In genomic region chr3:112097378-112097777, GRCh38 we compare ENCODE assay signal across 8 cellular contexts. TPM values are rescaled to one million over a fixed set of nuclear protein-coding genes. Genes with fewer than 3 reads are reported as not detected.
A peak's percentile ranks its signal among the peaks of the same experiment; 100 is the strongest.
DNase-seq lines count a peak whose midpoint lies in the region; ATAC-seq, FAIRE-seq and TF ChIP-seq lines count a peak whose summit lies in the region.

No MANE protein-coding gene starts in this region.

- no peak for TF ChIP-seq POLR2A in A549 (IDR thresholded peaks at IDR 0.05; ENCODE audit: low read length)
- no peak for TF ChIP-seq POLR2A in prostate gland (IDR thresholded peaks at IDR 0.05)

- peak overlapping the region; percentile 29 to 51; a peak in 3 of 6 replicates for H3K27ac ChIP-seq in A549
- no peak overlapping the region for H3K27ac ChIP-seq in prostate gland

- TF ChIP-seq EP300 in A549 (IDR thresholded peaks at IDR 0.05), result no peak; a peak in 1 of 5 replicates

- ATAC-seq in A549 (peak; percentile 91 to 95), GM18502 (IDR thresholded peaks at IDR 0.05; ENCODE audit: poor library complexity, unreplicated experiment) (peak; percentile 65)

- peak; percentile 99 for FAIRE-seq in A549 (lab: Jason Lieb, UNC)
- FAIRE-seq in colon (lab: Jason Lieb, UNC), result peak; percentile 57

- H3K9me3 ChIP-seq in A549, result no peaks in the 10 kb centered on the region
- no peaks in the 10 kb centered on the region for H3K9me3 ChIP-seq in prostate gland

- TF ChIP-seq RAD21 in A549 (conservative IDR thresholded peaks at IDR 0.05 in 1 of 2, IDR thresholded peaks at IDR 0.05 in 1 of 2), result 0 out of 5 replicates have a peak, but pooled peaks of 1 of the 2 experiments have one; percentile 2

- no peaks in the 10 kb centered on the region for H3K27me3 ChIP-seq in prostate gland (replicated peaks; ENCODE audit: insufficient read depth)

- 1% methylated on average over 4 of the region's 4 CpGs for WGBS in A549 (ENCODE audit: missing lambda C conversion rate)
- WGBS in prostate gland, result 21% methylated on average over 4 of the region's 4 CpGs

- no peak for TF ChIP-seq CTCF in A549 (IDR thresholded peaks at IDR 0.05)
- TF ChIP-seq CTCF in prostate gland (IDR thresholded peaks at IDR 0.05), result no peak

- H3K4me3 ChIP-seq in A549 (no peak overlapping the region), prostate gland (no peak overlapping the region)

- peaks cover 47% of the 10 kb centered on the region for H3K4me1 ChIP-seq in A549
- no peaks in the 10 kb centered on the region for H3K4me1 ChIP-seq in prostate gland (replicated peaks)

- no peaks in the 10 kb centered on the region for H3K36me3 ChIP-seq in prostate gland

- POLR2A ChIA-PET in A549 (lab: Yijun Ruan, JAX), result interaction anchor here (0.5 to 1.1 kb wide), 3 partner anchors 11 to 1694 kb away, joined by 4 to 8 read pairs (median 5); partner anchors contain the start of genes ATP6V1A and C3orf52

- CTCF ChIA-PET in A549 (lab: Yijun Ruan, JAX), result interaction anchor here (0.9 to 1.7 kb wide), 2 partner anchors 63 to 94 kb away, joined by 3 to 4 read pairs; no protein-coding TSS in a partner anchor

- H3K4me2 ChIP-seq in A549, result peak overlapping the region; percentile 69

- intact Hi-C loops in prostate gland (cut with DNase I), result no loop called here

- DNase-seq in A549 (ENCODE audit: low read depth in 1 of 2, low spot score in 1 of 2), result peak; percentile 81 to 94
- DNase-seq in NCI-H2171 treated with DMSO at 0.1 percent for 48 hours (lab: John Stamatoyannopoulos, UW), result peak; percentile 76
- DNase-seq in prostate gland (ENCODE audit: low spot score), result peak; percentile 87
- DNase-seq in activated CD4-positive, CD25-positive, alpha-beta regulatory T cell treated with anti-CD3 and anti-CD28 coated beads, Interleukin-2, amount 50 U/mL, for 72 hours, result no peak
- DNase-seq in RPMI8226, result no peak
- DNase-seq in T-helper 1 cell, result no peak

TF ChIP-seq in A549, 52 proteins besides CTCF, POLR2A, EP300 and RAD21:
- TF ChIP-seq MAX (IDR thresholded peaks at IDR 0.05) (peak; percentile 56; the same call in 1 of the 2 replicates), EHMT2 (IDR thresholded peaks at IDR 0.05; ENCODE audit: low read depth) (no peak), TFCP2L1 (CRISPR knock-in tag; IDR thresholded peaks at IDR 0.05) (no peak), MAFK (IDR thresholded peaks at IDR 0.05; ENCODE audit: partially characterized antibody) (peak; percentile 64), JUNB (IDR thresholded peaks at IDR 0.05) (peak; percentile 78), FOSL2 (IDR thresholded peaks at IDR 0.05) (peak; percentile 76), FOSL2 (CRISPR knock-in tag; IDR thresholded peaks at IDR 0.05) (peak; percentile 96)
TF ChIP-seq in A549: peak in this region for 4.

RNA-seq across cellular contexts. Expression of gene C3orf52, which starts 11.2 kb away (rescaled TPM):
- polyA plus RNA-seq in A549 (2011; rRNA removed) (10.3 and 11.5 TPM in 2 replicates), A549 (2017; fragmentation: RNase III; extraction: RNeasy Plus Mini Kit Qiagen cat#74134 plus additional on column Dnase treatment) (7.0 to 7.7 TPM (median 7.5 TPM) in 3 replicates)
- 3.3 and 3.8 TPM in 2 replicates for polyA plus RNA-seq in A549 (2012; cell fraction: cytosol; rRNA removed)
- 3.2 and 9.3 TPM in 2 replicates for polyA plus RNA-seq in A549 (2012; cell fraction: nucleus; rRNA removed)
- polyA minus RNA-seq in A549 (2011; rRNA and poly(A)+ RNA removed), result 11.5 and 14.5 TPM in 2 replicates
- total RNA-seq in prostate gland, result 10 to 100 TPM in 1 of 2 donors, 1 to 10 TPM in 1; 8.6 to 11.0 TPM

RNA-seq across cellular contexts. Expression of gene GCSAM, which starts 35.7 kb away (rescaled TPM):
- polyA plus RNA-seq in A549 (2011; rRNA removed) (not detected in 2 replicates), A549 (2017; fragmentation: RNase III; extraction: RNeasy Plus Mini Kit Qiagen cat#74134 plus additional on column Dnase treatment) (not detected in 3 replicates)
- polyA plus RNA-seq in A549 (2012; cell fraction: cytosol; rRNA removed), result not detected in 2 replicates
- not detected in 2 replicates for polyA plus RNA-seq in A549 (2012; cell fraction: nucleus; rRNA removed)
- not detected in 2 replicates for polyA minus RNA-seq in A549 (2011; rRNA and poly(A)+ RNA removed)
- 1 to 10 TPM in 1 of 2 donors, not detected in 1; 1.4 TPM for total RNA-seq in prostate gland

Comparison
In these comparisons a context has a peak if more than half of its experiments do, and no peak if none do; other contexts are left out.
1. DNase-seq: peak in A549 (2 of 2), NCI-H2171 treated with DMSO at 0.1 percent for 48 hours (single experiment) and prostate gland (single experiment); none in activated CD4-positive, CD25-positive, alpha-beta regulatory T cell treated with anti-CD3 and anti-CD28 coated beads, Interleukin-2, amount 50 U/mL, for 72 hours (single experiment), RPMI8226 (single experiment) and T-helper 1 cell (0 of 5).
2. H3K27ac ChIP-seq: peak in A549 (2 of 2); none in prostate gland (0 of 2).